In the genomic region with DNA sequence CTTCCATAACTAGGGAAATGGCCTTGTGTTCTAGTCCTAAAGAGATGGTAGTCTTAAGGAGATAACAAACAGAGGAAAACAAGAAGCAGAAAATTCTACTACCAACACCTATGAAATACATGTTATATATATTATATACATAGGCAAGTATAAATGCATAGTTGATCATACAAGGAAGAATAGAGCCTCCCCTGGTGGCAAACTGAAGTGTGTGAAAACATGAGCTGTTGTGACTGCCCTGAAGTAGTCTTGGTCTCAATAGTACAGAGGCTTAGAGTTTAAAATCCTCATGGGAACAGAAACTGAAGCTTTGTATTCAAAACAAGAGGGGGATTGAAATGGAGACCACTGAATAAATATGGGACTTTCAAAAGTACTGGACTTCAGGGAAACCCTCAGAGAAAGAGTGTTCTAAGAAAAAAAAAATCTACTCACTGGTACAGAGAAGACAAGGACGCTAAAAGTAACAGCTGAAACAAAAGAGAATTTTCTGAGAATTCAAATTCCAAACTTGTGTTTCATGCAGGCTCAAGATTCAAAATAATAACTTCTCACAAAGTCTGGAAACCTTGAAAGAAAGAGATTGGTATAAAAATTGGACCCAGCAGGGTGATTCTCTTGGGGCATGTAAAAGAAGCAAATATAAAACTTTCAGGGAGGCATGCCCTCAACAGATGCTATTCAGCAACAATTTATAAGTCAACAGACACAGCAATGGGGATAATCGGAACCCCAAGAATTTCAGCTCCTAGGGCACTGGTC, we compare ENCODE assay signal across 9 cellular contexts. TPM values are rescaled to one million over a fixed set of nuclear protein-coding genes. Genes with fewer than 3 reads are reported as not detected.
A peak's percentile ranks its signal among the peaks of the same experiment; 100 is the strongest.
DNase-seq lines count a peak whose midpoint lies in the region; ATAC-seq and TF ChIP-seq lines count a peak whose summit lies in the region.
"Had no signal": no experiment of that assay in that cellular context is flagged by ENCODE, and none has a peak within 500 bp of the region (broad histone marks: within the 10 kb centered on the region; RNA-seq: fewer than 3 reads in every experiment).

No MANE protein-coding gene starts in this region.

- TF ChIP-seq CTCF in nephron progenitor cell (IDR thresholded peaks at IDR 0.05) = peak; percentile 20

- in situ Hi-C loops in ACHN (cut with HindIII; ENCODE audit: low pct_ligation_motif_present, low pct_unique_long_range_greater_than_20kb, low sequenced_read_pairs) = no loop called here

- peaks cover 8% of the 10 kb centered on the region for H3K9me3 Mint-ChIP-seq in activated naive CD8-positive, alpha-beta T cell treated with anti-CD3 and anti-CD28 coated beads, Interleukin-2, amount 50 U/mL, for 24 hours
- peaks cover 3% of the 10 kb centered on the region for H3K9me3 Mint-ChIP-seq in nephron progenitor cell

- no peak overlapping the region for H3K27ac Mint-ChIP-seq in activated naive CD8-positive, alpha-beta T cell treated with anti-CD3 and anti-CD28 coated beads, Interleukin-2, amount 50 U/mL, for 24 hours
- no peak overlapping the region for H3K27ac Mint-ChIP-seq in nephron progenitor cell
- H3K27ac Mint-ChIP-seq: dendritic cell treated with granulocyte-macrophage colony-stimulating factor and Interleukin-4, amounts not matched to agents 40 ng/mL and 50 ng/mL, for 4 days had no signal

- H3K4me3 Mint-ChIP-seq in activated naive CD8-positive, alpha-beta T cell treated with anti-CD3 and anti-CD28 coated beads, Interleukin-2, amount 50 U/mL, for 24 hours = no peak overlapping the region
- H3K4me3 Mint-ChIP-seq in nephron progenitor cell = no peak overlapping the region
- H3K4me3 Mint-ChIP-seq: dendritic cell treated with granulocyte-macrophage colony-stimulating factor and Interleukin-4, amounts not matched to agents 40 ng/mL and 50 ng/mL, for 4 days had no signal

- ATAC-seq in GM18517 (IDR thresholded peaks at IDR 0.05; ENCODE audit: unreplicated experiment) = peak; percentile 82
- peak; percentile 81 for ATAC-seq in HG03432 (IDR thresholded peaks at IDR 0.05; ENCODE audit: unreplicated experiment)
- peak; percentile 69 for ATAC-seq in activated naive CD8-positive, alpha-beta T cell treated with anti-CD3 and anti-CD28 coated beads, Interleukin-2, amount 50 U/mL, for 24 hours
- ATAC-seq in sciatic nerve = no peak
- no peak for ATAC-seq in HG03139 (IDR thresholded peaks at IDR 0.05; ENCODE audit: unreplicated experiment)
- ATAC-seq in HG02970 (IDR thresholded peaks at IDR 0.05; ENCODE audit: low FRiP score, unreplicated experiment) = no peak

- H3K36me3 Mint-ChIP-seq in activated naive CD8-positive, alpha-beta T cell treated with anti-CD3 and anti-CD28 coated beads, Interleukin-2, amount 50 U/mL, for 24 hours (ENCODE audit: low read depth) = no peaks in the 10 kb centered on the region
- no peaks in the 10 kb centered on the region for H3K36me3 Mint-ChIP-seq in nephron progenitor cell (ENCODE audit: low read depth)

- no peaks in the 10 kb centered on the region for H3K27me3 Mint-ChIP-seq in activated naive CD8-positive, alpha-beta T cell treated with anti-CD3 and anti-CD28 coated beads, Interleukin-2, amount 50 U/mL, for 24 hours
- H3K27me3 Mint-ChIP-seq in nephron progenitor cell (ENCODE audit: low read depth, poor library complexity) = no peaks in the 10 kb centered on the region
- H3K27me3 Mint-ChIP-seq: dendritic cell treated with granulocyte-macrophage colony-stimulating factor and Interleukin-4, amounts not matched to agents 40 ng/mL and 50 ng/mL, for 4 days had no signal

- no peaks in the 10 kb centered on the region for H3K4me1 Mint-ChIP-seq in activated naive CD8-positive, alpha-beta T cell treated with anti-CD3 and anti-CD28 coated beads, Interleukin-2, amount 50 U/mL, for 24 hours
- H3K4me1 Mint-ChIP-seq in nephron progenitor cell = no peaks in the 10 kb centered on the region

- intact Hi-C loops in sciatic nerve (cut with DNase I) = no loop called here

- DNase-seq in ACHN (peak; percentile 10), nephron progenitor cell (no peak), sciatic nerve (ENCODE audit: low spot score) (no peak)
- no peak for DNase-seq in activated naive CD8-positive, alpha-beta T cell treated with anti-CD3 and anti-CD28 coated beads, Interleukin-2, amount 50 U/mL, for 24 hours

RNA-seq across cellular contexts. Expression of a gene that starts 59.7 kb away (rescaled TPM):
- total RNA-seq in sciatic nerve = 3.6 TPM

Comparison
In these comparisons a context has a peak if more than half of its experiments do, and no peak if none do; other contexts are left out.
1. ATAC-seq: peak in GM18517 (single experiment), HG03432 (single experiment) and activated naive CD8-positive, alpha-beta T cell treated with anti-CD3 and anti-CD28 coated beads, Interleukin-2, amount 50 U/mL, for 24 hours (single experiment); none in sciatic nerve (single experiment), HG03139 (single experiment) and HG02970 (single experiment).